Comparison of ENCODE assay signal across 8 cellular contexts in the genomic region with DNA sequence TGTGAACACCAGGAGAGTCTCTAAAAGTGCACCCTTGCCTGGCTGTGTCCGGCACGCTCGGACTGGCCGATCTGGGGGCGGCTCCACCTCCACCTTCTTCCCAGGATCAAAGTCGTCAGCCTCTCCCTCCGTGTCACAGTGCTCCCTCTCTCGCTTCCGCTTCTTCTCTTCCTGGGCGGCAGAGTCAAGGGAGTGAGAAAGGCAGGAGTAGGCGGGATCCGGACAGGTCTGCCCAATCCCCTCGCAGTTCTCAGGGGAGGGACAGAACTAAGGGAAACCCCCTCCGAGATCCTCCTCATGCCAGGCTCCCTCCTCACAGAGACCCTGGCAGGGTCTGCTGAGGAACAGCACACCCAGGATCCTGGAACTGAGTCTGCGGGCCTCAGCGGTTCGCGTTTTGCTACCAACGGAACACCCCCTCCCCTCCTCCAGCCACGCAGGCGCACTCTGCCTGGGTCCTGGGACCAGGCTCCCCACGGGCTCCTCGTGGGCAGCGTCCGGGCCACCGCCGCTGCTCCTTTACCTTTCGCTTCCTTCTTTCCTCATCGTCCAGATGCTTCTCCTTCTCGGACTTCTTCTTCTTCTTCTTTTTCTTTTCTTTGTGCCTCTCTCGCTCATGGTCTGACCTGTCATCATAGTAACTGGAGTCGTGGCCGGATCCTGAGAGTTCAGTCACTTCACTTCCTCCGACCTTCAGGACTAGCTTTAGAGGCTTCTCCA. TPM values are rescaled to one million over a fixed set of nuclear protein-coding genes. Genes with fewer than 3 reads are reported as not detected.
A peak's percentile ranks its signal among the peaks of the same experiment; 100 is the strongest.
DNase-seq lines count a peak whose midpoint lies in the region; ATAC-seq, FAIRE-seq and TF ChIP-seq lines count a peak whose summit lies in the region.

No MANE protein-coding gene starts in this region.

- RAD21 ChIA-PET in GM12878 (lab: Charles Lee; ENCODE audit: unreplicated experiment): interaction anchor here (2.9 kb wide), 1 partner anchor 11 kb away, joined by 12 read pairs; no protein-coding TSS in a partner anchor

- POLR2A ChIA-PET in GM12878 (lab: Charles Lee): no interaction called here

- H2BK15ac ChIP-seq in mesendoderm (replicated peaks; ENCODE audit: low read depth): no peak overlapping the region

- H2AFZ ChIP-seq in MM.1S (ENCODE audit: low read length) (no peak overlapping the region), GM12878 (ENCODE audit: control insufficient read depth, low read depth, low read length) (no peak overlapping the region)

- H2AK5ac ChIP-seq in mesendoderm (ENCODE audit: low read length): peak overlapping the region; percentile 95

- H3K9me2 ChIP-seq in MM.1S (replicated peaks; ENCODE audit: insufficient read depth, low read length): no peaks in the 10 kb centered on the region

- H3K4me3 ChIP-seq in MM.1S (ENCODE audit: low read length) (peak overlapping the region; percentile 96), GM12878 (peak overlapping the region; percentile 97), mesendoderm (ENCODE audit: low read length) (peak overlapping the region; percentile 95)

- H4K8ac ChIP-seq in mesendoderm (ENCODE audit: low read depth, low read length): no peak overlapping the region

- no peak for TF ChIP-seq RAD21 in GM12878 (IDR thresholded peaks at IDR 0.05; ENCODE audit: insufficient read depth, low read depth, low read length)

- DNase-seq in CD1c-positive myeloid dendritic cell (ENCODE audit: extremely low spot score) (peak; percentile 41), MM.1S (no peak), GM12878 (ENCODE audit: low read depth, low spot score) (no peak), mesendoderm (peak; percentile 66), dermis blood vessel endothelial cell (no peak), activated gamma-delta T cell treated with Interleukin-2 at 50 U/mL for 16 hours (no peak)

- H3K23ac ChIP-seq in mesendoderm (ENCODE audit: low read length): peak overlapping the region; percentile 48

- in situ Hi-C loops in GM12878 (cut with MboI): no loop called here

- H2BK5ac ChIP-seq in mesendoderm (ENCODE audit: low read length): no peak overlapping the region

- H3K4me2 ChIP-seq in MM.1S (ENCODE audit: low read depth, low read length) (peak overlapping the region; percentile 97), GM12878 (ENCODE audit: control insufficient read depth, insufficient read depth) (peak overlapping the region; percentile 86), mesendoderm (ENCODE audit: low read length) (peak overlapping the region; percentile 99)

- no peak for TF ChIP-seq EP300 in GM12878 (IDR thresholded peaks at IDR 0.05; ENCODE audit: borderline replicate concordance in 1 of 2, control insufficient read depth in 1 of 2, low read depth in 2 of 2, low read length in 2 of 2)

- CTCF ChIA-PET in GM12878 (lab: Yijun Ruan, JAX): interaction anchor here (1.6 to 3.0 kb wide), 3 partner anchors 10 to 12 kb away, joined by 4 to 8 read pairs (median 6); no protein-coding TSS in a partner anchor

- 0 out of 2 replicates have a peak, but pooled peaks cover 5% of the 10 kb centered on the region for H3F3A ChIP-seq in MM.1S (ENCODE audit: insufficient read depth, low read length)

- H4K20me1 ChIP-seq in MM.1S (ENCODE audit: insufficient read depth, low read length) (no peaks in the 10 kb centered on the region), GM12878 (ENCODE audit: control insufficient read depth, insufficient read depth) (no peaks in the 10 kb centered on the region)

- H3K18ac ChIP-seq in mesendoderm (ENCODE audit: low read length): no peak overlapping the region

- no peak overlapping the region for H3K4ac ChIP-seq in mesendoderm (ENCODE audit: low read depth, low read length)

- H3K9me3 ChIP-seq in MM.1S (replicated peaks; ENCODE audit: insufficient read depth, low read length) (no peaks in the 10 kb centered on the region), GM12878 (replicated peaks; ENCODE audit: control insufficient read depth, insufficient read depth, low read length) (no peaks in the 10 kb centered on the region)

- H3K79me1 ChIP-seq in mesendoderm (ENCODE audit: low read length): peaks cover 35% of the 10 kb centered on the region

- no peak overlapping the region for H2BK120ac ChIP-seq in mesendoderm (ENCODE audit: low read depth, low read length)

- ATAC-seq in GM12878 (no peak; the same call in 2 of the 3 replicates), HG02588 (IDR thresholded peaks at IDR 0.05; ENCODE audit: unreplicated experiment) (no peak), HG03135 (IDR thresholded peaks at IDR 0.05; ENCODE audit: unreplicated experiment) (no peak)

- no peak; the same call in 1 of the 2 replicates for TF ChIP-seq POLR2A in GM12878 (IDR thresholded peaks at IDR 0.05; ENCODE audit: low read depth, low read length)

- peaks cover 96% of the 10 kb centered on the region for H3K79me2 ChIP-seq in MM.1S (ENCODE audit: low read length)
- H3K79me2 ChIP-seq in GM12878 (ENCODE audit: control insufficient read depth, insufficient read depth, low read length): peaks cover 45% of the 10 kb centered on the region
- peaks cover 60% of the 10 kb centered on the region for H3K79me2 ChIP-seq in mesendoderm (ENCODE audit: control insufficient read depth, insufficient read depth, low read length)

- H3K27me3 ChIP-seq in MM.1S (replicated peaks; ENCODE audit: insufficient read depth, low read length): no peaks in the 10 kb centered on the region
- H3K27me3 ChIP-seq in GM12878 (replicated peaks in 1 of 2; ENCODE audit: control insufficient read depth in 2 of 2, insufficient read depth in 2 of 2, low read length in 1 of 2): no peaks in the 10 kb centered on the region
- H3K27me3 ChIP-seq in mesendoderm (ENCODE audit: insufficient read depth, low read length, poor library complexity): no peaks in the 10 kb centered on the region

- H3K4me1 ChIP-seq in MM.1S (ENCODE audit: low read length) (peaks cover 26% of the 10 kb centered on the region; the same call in 1 of the 2 replicates), GM12878 (ENCODE audit: control insufficient read depth, insufficient read depth, low read length) (peaks cover 14% of the 10 kb centered on the region), mesendoderm (ENCODE audit: control insufficient read depth, low read depth, low read length) (peaks cover 4% of the 10 kb centered on the region)

- H3K36me3 ChIP-seq in MM.1S (replicated peaks; ENCODE audit: insufficient read depth, low read length) (peaks cover 35% of the 10 kb centered on the region), GM12878 (ENCODE audit: control insufficient read depth in 2 of 2, insufficient read depth in 2 of 2, low read length in 1 of 2) (peaks cover 18 to 30% of the 10 kb centered on the region in 2 experiments; a peak in 3 of 4 replicates), mesendoderm (ENCODE audit: control insufficient read depth, insufficient read depth, low read length) (peaks cover 18% of the 10 kb centered on the region)

- FAIRE-seq in GM12878 (lab: Jason Lieb, UNC): no peak

- H3K27ac ChIP-seq in MM.1S (ENCODE audit: low read length) (no peak overlapping the region), GM12878 (ENCODE audit: control insufficient read depth, insufficient read depth) (peak overlapping the region; percentile 88), mesendoderm (ENCODE audit: low read depth, low read length) (no peak overlapping the region)

- intact Hi-C loops in GM12878 (cut with micrococcal nuclease; ENCODE audit: unreplicated experiment): loop anchor here (5.0 kb wide), 1 partner anchor 574 kb away; no protein-coding TSS in a partner anchor

- no TSS peak for BruUV-seq in GM12878 (replicated peaks; lab: Mats Ljungman, UMichigan)

- H3K56ac ChIP-seq in mesendoderm (ENCODE audit: low read length): peak overlapping the region; percentile 98

- TF ChIP-seq CTCF in MM.1S (IDR thresholded peaks at IDR 0.05; ENCODE audit: low read length) (no peak), GM12878 (IDR thresholded peaks at IDR 0.05 in 2 of 3, conservative IDR thresholded peaks at IDR 0.05 in 1 of 3; ENCODE audit: control insufficient read depth in 2 of 3, extremely low read depth in 1 of 3, insufficient read depth in 1 of 3, low read depth in 3 of 3, low read length in 3 of 3) (no peak)

- H3K9ac ChIP-seq in MM.1S (ENCODE audit: low read length) (peak overlapping the region; percentile 92), GM12878 (ENCODE audit: control insufficient read depth, insufficient read depth, low read length) (peak overlapping the region; percentile 98), mesendoderm (ENCODE audit: low read length) (peak overlapping the region; percentile 99)

- no peak overlapping the region for H4K5ac ChIP-seq in mesendoderm (ENCODE audit: low read length)

- WGBS in GM12878 (ENCODE audit: insufficient coverage, insufficient replicate concordance, low lambda C conversion rate, missing lambda C conversion rate): 77% methylated on average over 33 of the region's 34 CpGs
- no CpG with 5 or more reads among the region's 34 CpGs for WGBS in mesendoderm (ENCODE audit: extremely low coverage, insufficient coverage, low lambda C conversion rate)

- SMC1A ChIA-PET in GM12878 (lab: Charles Lee; ENCODE audit: uncharacterized antibody, unreplicated experiment): interaction anchor here (1.1 to 2.2 kb wide), 2 partner anchors 12 to 249 kb away, joined by 3 to 8 read pairs; no protein-coding TSS in a partner anchor

RNA-seq across cellular contexts. Expression of a gene that starts 1.3 kb away (rescaled TPM):
- 134 and 146 TPM in 2 replicates for total RNA-seq in GM12878 (2013; cell fraction: nucleolus; rRNA removed)
- 41.5 and 41.9 TPM in 2 replicates for total RNA-seq in GM12878 (2014; rRNA removed)
- total RNA-seq in GM12878 (2014; rRNA removed; fragmentation: Illumina TruSeq; extraction: Trizol): 27.8 and 28.9 TPM in 2 replicates
- total RNA-seq in GM12878 (2021): 44.5 and 48.6 TPM in 2 replicates
- polyA plus RNA-seq in GM12878 (2011; ENCODE audit: low read depth): 19.5 TPM
- polyA plus RNA-seq in GM12878 (2011; rRNA removed): 9.6 and 13.1 TPM in 2 replicates
- 14.2 and 15.7 TPM in 2 replicates for polyA plus RNA-seq in GM12878 (2011; cell fraction: cytosol; rRNA removed)
- polyA plus RNA-seq in GM12878 (2011; cell fraction: nucleus; rRNA removed): 99.1 and 133 TPM in 2 replicates
- polyA plus RNA-seq in GM12878 (2012): 28.2 and 28.8 TPM in 2 replicates
- polyA plus RNA-seq in GM12878 (2014; fragmentation: Illumina TruSeq; extraction: Trizol): 35.9 and 37.5 TPM in 2 replicates
- 1 to 10 TPM; 2.0 to 4.7 TPM for polyA plus RNA-seq in GM12878 (2014; fragmentation: Nextera tagmentation; extraction: Ambion mirVana)
- 40.7 and 46.2 TPM in 2 replicates for polyA plus RNA-seq in GM12878 (2014; rRNA removed)
- polyA plus RNA-seq in GM12878 (2016; fragmentation: Nextera tagmentation; extraction: Ambion mirVana): 10 to 100 TPM; 29.1 to 35.7 TPM
- polyA minus RNA-seq in GM12878 (2011; rRNA and poly(A)+ RNA removed): 20.3 and 22.2 TPM in 2 replicates
- polyA minus RNA-seq in GM12878 (2011; cell fraction: cytosol; rRNA and poly(A)+ RNA removed): 7.1 and 7.3 TPM in 2 replicates
- polyA minus RNA-seq in GM12878 (2011; cell fraction: nucleus; rRNA and poly(A)+ RNA removed): 33.6 and 52.0 TPM in 2 replicates
- polyA plus RNA-seq in mesendoderm (2013, experiment 1 of 2): 36.9 TPM
- polyA plus RNA-seq in mesendoderm (2013, experiment 2 of 2): 36.8 TPM
- 51.6 and 53.1 TPM in 2 replicates for total RNA-seq in dermis blood vessel endothelial cell

RNA-seq across cellular contexts. Expression of a gene that starts 1.4 kb away (rescaled TPM):
- total RNA-seq in GM12878 (2013; cell fraction: nucleolus; rRNA removed): 11.4 and 15.2 TPM in 2 replicates
- total RNA-seq in GM12878 (2014; rRNA removed): 32.9 and 33.0 TPM in 2 replicates
- 23.9 and 25.0 TPM in 2 replicates for total RNA-seq in GM12878 (2014; rRNA removed; fragmentation: Illumina TruSeq; extraction: Trizol)
- total RNA-seq in GM12878 (2021): 21.9 and 27.9 TPM in 2 replicates
- 7.7 TPM for polyA plus RNA-seq in GM12878 (2011; ENCODE audit: low read depth)
- 37.6 and 40.8 TPM in 2 replicates for polyA plus RNA-seq in GM12878 (2011; rRNA removed)
- 22.8 and 25.4 TPM in 2 replicates for polyA plus RNA-seq in GM12878 (2011; cell fraction: cytosol; rRNA removed)
- polyA plus RNA-seq in GM12878 (2011; cell fraction: nucleus; rRNA removed): 33.0 and 37.2 TPM in 2 replicates
- polyA plus RNA-seq in GM12878 (2012): 9.8 and 10.6 TPM in 2 replicates
- polyA plus RNA-seq in GM12878 (2014; fragmentation: Illumina TruSeq; extraction: Trizol): 31.6 and 32.5 TPM in 2 replicates
- 10 to 100 TPM; 15.1 to 20.5 TPM for polyA plus RNA-seq in GM12878 (2014; fragmentation: Nextera tagmentation; extraction: Ambion mirVana)
- 32.7 and 36.4 TPM in 2 replicates for polyA plus RNA-seq in GM12878 (2014; rRNA removed)
- polyA plus RNA-seq in GM12878 (2016; fragmentation: Nextera tagmentation; extraction: Ambion mirVana): 10 to 100 TPM; 62.3 to 64.9 TPM
- polyA minus RNA-seq in GM12878 (2011; rRNA and poly(A)+ RNA removed): 17.2 and 23.7 TPM in 2 replicates
- 10.9 and 16.4 TPM in 2 replicates for polyA minus RNA-seq in GM12878 (2011; cell fraction: cytosol; rRNA and poly(A)+ RNA removed)
- 6.8 and 9.8 TPM in 2 replicates for polyA minus RNA-seq in GM12878 (2011; cell fraction: nucleus; rRNA and poly(A)+ RNA removed)
- 48.7 TPM for polyA plus RNA-seq in mesendoderm (2013, experiment 1 of 2)
- polyA plus RNA-seq in mesendoderm (2013, experiment 2 of 2): 50.9 TPM
- 11.1 and 39.6 TPM in 2 replicates for total RNA-seq in dermis blood vessel endothelial cell

RNA-seq across cellular contexts. Expression of a gene that starts 40.5 kb away (rescaled TPM):
- 17.0 and 18.9 TPM in 2 replicates for total RNA-seq in GM12878 (2013; cell fraction: nucleolus; rRNA removed)
- total RNA-seq in GM12878 (2014; rRNA removed) (0.11 and 0.60 TPM in 2 replicates), GM12878 (2014; rRNA removed; fragmentation: Illumina TruSeq; extraction: Trizol) (0.13 and 0.23 TPM in 2 replicates), GM12878 (2021) (0.61 and 1.4 TPM in 2 replicates), dermis blood vessel endothelial cell (0.33 and 1.7 TPM in 2 replicates)
- 1.1 TPM for polyA plus RNA-seq in GM12878 (2011; ENCODE audit: low read depth)
- polyA plus RNA-seq in GM12878 (2011; rRNA removed) (0.14 and 0.35 TPM in 2 replicates), GM12878 (2014; fragmentation: Illumina TruSeq; extraction: Trizol) (0.13 and 1.3 TPM in 2 replicates), GM12878 (2014; fragmentation: Nextera tagmentation; extraction: Ambion mirVana) (under 1 TPM; 0.04 to 0.19 TPM), GM12878 (2014; rRNA removed) (0.32 and 0.55 TPM in 2 replicates), GM12878 (2016; fragmentation: Nextera tagmentation; extraction: Ambion mirVana) (under 1 TPM; 0.28 to 0.43 TPM)
- 0.75 and 0.90 TPM in 2 replicates for polyA plus RNA-seq in GM12878 (2011; cell fraction: cytosol; rRNA removed)
- polyA plus RNA-seq in GM12878 (2011; cell fraction: nucleus; rRNA removed): 10.7 and 12.7 TPM in 2 replicates
- 1.2 and 2.1 TPM in 2 replicates for polyA plus RNA-seq in GM12878 (2012)
- 0.51 and 1.4 TPM in 2 replicates for polyA minus RNA-seq in GM12878 (2011; rRNA and poly(A)+ RNA removed)
- polyA minus RNA-seq in GM12878 (2011; cell fraction: cytosol; rRNA and poly(A)+ RNA removed): 0.62 TPM in 1 of 2 replicates, not detected in the other
- polyA minus RNA-seq in GM12878 (2011; cell fraction: nucleus; rRNA and poly(A)+ RNA removed): 3.2 and 3.3 TPM in 2 replicates
- polyA plus RNA-seq in mesendoderm (2013, experiment 1 of 2): 4.2 TPM
- polyA plus RNA-seq in mesendoderm (2013, experiment 2 of 2): 3.9 TPM

Comparison
In these comparisons a context has a peak if more than half of its experiments do, and no peak if none do; other contexts are left out.
1. DNase-seq: peak in CD1c-positive myeloid dendritic cell (single experiment) and mesendoderm (single experiment); none in MM.1S (single experiment), GM12878 (single experiment), dermis blood vessel endothelial cell (single experiment) and activated gamma-delta T cell treated with Interleukin-2 at 50 U/mL for 16 hours (single experiment).
2. Peak in every context shown above with its lines, with median percentiles within 50 percentile points of each other: H3K4me2 ChIP-seq, H3K4me3 ChIP-seq and H3K9ac ChIP-seq.